ENCODE assay signal across 12 cellular contexts in genomic region chr6:142810952-142811514, GRCh38.
DNase-seq lines count a peak whose midpoint lies in the region; ATAC-seq and TF ChIP-seq lines count a peak whose summit lies in the region.
"Had no signal": no experiment of that assay in that cellular context is flagged by ENCODE, and none has a peak within 500 bp of the region (broad histone marks: within the 10 kb centered on the region; RNA-seq: fewer than 3 reads in every experiment).

No MANE protein-coding gene starts in this region.

- peaks cover 75% of the 10 kb centered on the region for H3K4me1 Mint-ChIP-seq in activated CD4-positive, alpha-beta memory T cell treated with anti-CD3 and anti-CD28 coated beads for 36 hours (ENCODE audit: low read depth)
- H3K4me1 Mint-ChIP-seq in mesothelial cell of epicardium: peaks cover 15% of the 10 kb centered on the region

- TF ChIP-seq POLR2A in right lobe of liver (IDR thresholded peaks at IDR 0.05): no peak

- H3K27ac ChIP-seq in right lobe of liver: no peak overlapping the region
- H3K27ac ChIP-seq in left lung: no peak overlapping the region
- H3K27ac ChIP-seq: left ventricle myocardium inferior had no signal

- H3K36me3 Mint-ChIP-seq in activated CD4-positive, alpha-beta memory T cell treated with anti-CD3 and anti-CD28 coated beads for 36 hours: peaks cover 20% of the 10 kb centered on the region
- peaks cover 4% of the 10 kb centered on the region for H3K36me3 Mint-ChIP-seq in mesothelial cell of epicardium

- intact Hi-C loops in activated CD4-positive, alpha-beta memory T cell treated with anti-CD3 and anti-CD28 coated beads for 36 hours (cut with micrococcal nuclease): loop anchor here (1.0 kb wide), 2 partner anchors 8 to 9 kb away; no protein-coding TSS in a partner anchor
- intact Hi-C loops in right lobe of liver (cut with DNase I) (no loop called here), left lung (cut with DNase I) (no loop called here)

- no peaks in the 10 kb centered on the region for H3K36me3 ChIP-seq in right lobe of liver
- H3K36me3 ChIP-seq in left lung: no peaks in the 10 kb centered on the region
- H3K36me3 ChIP-seq: left ventricle myocardium inferior, tibial nerve had no signal

- H3K4me1 ChIP-seq in right lobe of liver: peaks cover 0 to 7% (median 0%) of the 10 kb centered on the region in 4 donors
- no peaks in the 10 kb centered on the region for H3K4me1 ChIP-seq in left lung

- H3K27me3 ChIP-seq in right lobe of liver: no peaks in the 10 kb centered on the region
- H3K27me3 ChIP-seq in left lung: no peaks in the 10 kb centered on the region
- H3K27me3 ChIP-seq: tibial nerve had no signal

- H3K4me3 ChIP-seq in right lobe of liver: no peak overlapping the region
- no peak overlapping the region for H3K4me3 ChIP-seq in left lung
- H3K4me3 ChIP-seq: left ventricle myocardium inferior, tibial nerve had no signal

- POLR2A ChIA-PET in activated CD4-positive, alpha-beta memory T cell treated with anti-CD3 and anti-CD28 coated beads for 36 hours (lab: Charles Lee): interaction anchor here (0.6 to 1.8 kb wide), 5 partner anchors 8 to 42 kb away, joined by 3 to 8 read pairs (median 4); no protein-coding TSS in a partner anchor

- 65% methylated on average over 6 of the region's 6 CpGs for WGBS in right lobe of liver (ENCODE audit: insufficient coverage, low coverage, low lambda C conversion rate, missing lambda C conversion rate)

- H3K9me3 Mint-ChIP-seq in activated CD4-positive, alpha-beta memory T cell treated with anti-CD3 and anti-CD28 coated beads for 36 hours: no peaks in the 10 kb centered on the region
- H3K9me3 Mint-ChIP-seq in mesothelial cell of epicardium: peaks cover 3% of the 10 kb centered on the region

- DNase-seq in EH (ENCODE audit: low read depth) (peak; percentile 66), kidney tubule cell (ENCODE audit: low spot score) (peak; percentile 7), right lobe of liver (no peak), mesothelial cell of epicardium (ENCODE audit: low spot score in 2 of 2, unreplicated experiment in 2 of 2) (no peak), left lung (no peak)
- peak; percentile 38 for DNase-seq in activated CD4-positive, alpha-beta memory T cell treated with anti-CD3 and anti-CD28 coated beads for 36 hours
- DNase-seq: activated CD4-positive, alpha-beta T cell treated with anti-CD3 and anti-CD28 coated beads for 4 hours; left ventricle myocardium inferior; stimulated activated CD4-positive, alpha-beta T cell treated with anti-CD3 and anti-CD28 coated beads, Interleukin-4, amount 100 ng/mL, for 1 hour had no signal

- CTCF ChIA-PET in activated CD4-positive, alpha-beta memory T cell treated with anti-CD3 and anti-CD28 coated beads for 36 hours (lab: Charles Lee): interaction anchor here (1.6 to 1.9 kb wide), 2 partner anchors 9 to 244 kb away, joined by 3 to 4 read pairs; no protein-coding TSS in a partner anchor

- peak overlapping the region; percentile 73 for H3K27ac Mint-ChIP-seq in activated CD4-positive, alpha-beta memory T cell treated with anti-CD3 and anti-CD28 coated beads for 36 hours
- no peak overlapping the region for H3K27ac Mint-ChIP-seq in mesothelial cell of epicardium

- no peaks in the 10 kb centered on the region for H3K9me3 ChIP-seq in right lobe of liver
- H3K9me3 ChIP-seq in left lung: no peaks in the 10 kb centered on the region
- H3K9me3 ChIP-seq: left ventricle myocardium inferior, tibial nerve had no signal

- H3K4me3 Mint-ChIP-seq in activated CD4-positive, alpha-beta memory T cell treated with anti-CD3 and anti-CD28 coated beads for 36 hours: peak overlapping the region; percentile 18
- H3K4me3 Mint-ChIP-seq in mesothelial cell of epicardium: no peak overlapping the region

- H3K27me3 Mint-ChIP-seq in activated CD4-positive, alpha-beta memory T cell treated with anti-CD3 and anti-CD28 coated beads for 36 hours: no peaks in the 10 kb centered on the region
- no peaks in the 10 kb centered on the region for H3K27me3 Mint-ChIP-seq in mesothelial cell of epicardium (ENCODE audit: low read depth)

- TF ChIP-seq CTCF in right lobe of liver (IDR thresholded peaks at IDR 0.05) (no peak), mesothelial cell of epicardium (IDR thresholded peaks at IDR 0.05; ENCODE audit: unreplicated experiment) (no peak), left lung (IDR thresholded peaks at IDR 0.05) (no peak)

- ATAC-seq in GM21619 (IDR thresholded peaks at IDR 0.05; ENCODE audit: unreplicated experiment): peak; percentile 39
- ATAC-seq in right lobe of liver: no peak
- ATAC-seq in HG03045 (IDR thresholded peaks at IDR 0.05; ENCODE audit: unreplicated experiment): no peak
- no peak for ATAC-seq in left lung

Comparison
In these comparisons a context has a peak if more than half of its experiments do, and no peak if none do; other contexts are left out.
1. DNase-seq: peak in EH (single experiment), activated CD4-positive, alpha-beta memory T cell treated with anti-CD3 and anti-CD28 coated beads for 36 hours (single experiment) and kidney tubule cell (single experiment); none in right lobe of liver (0 of 3), mesothelial cell of epicardium (0 of 2) and left lung (0 of 2).